ENCODE assay signal across 8 cellular contexts in genomic region chr2:55048514-55048924, GRCh38. TPM values are rescaled to one million over a fixed set of nuclear protein-coding genes. Genes with fewer than 3 reads are reported as not detected.
DNase-seq lines count a peak whose midpoint lies in the region; ATAC-seq and TF ChIP-seq lines count a peak whose summit lies in the region.

No MANE protein-coding gene starts in this region.

- no peaks in the 10 kb centered on the region for H3K27me3 ChIP-seq in CD8-positive, alpha-beta memory T cell (ENCODE audit: insufficient read depth, low read length, poor library complexity, severe bottlenecking)
- H3K27me3 ChIP-seq in HCT116 (ENCODE audit: insufficient read depth, low read length), result no peaks in the 10 kb centered on the region
- H3K27me3 ChIP-seq in SK-N-SH (ENCODE audit: insufficient read depth), result no peaks in the 10 kb centered on the region

- H3K9me3 Mint-ChIP-seq in CD8-positive, alpha-beta memory T cell, result no peaks in the 10 kb centered on the region
- H3K9me3 Mint-ChIP-seq in endothelial cell (ENCODE audit: unreplicated experiment) (no peaks in the 10 kb centered on the region), natural killer cell (no peaks in the 10 kb centered on the region)

- H3K4me1 ChIP-seq in CD8-positive, alpha-beta memory T cell (ENCODE audit: insufficient read depth, low read length), result peaks cover 48% of the 10 kb centered on the region
- H3K4me1 ChIP-seq in HCT116 (ENCODE audit: control insufficient read depth in 1 of 2, insufficient read depth in 2 of 2, low read length in 2 of 2) (peaks cover 33 to 67% of the 10 kb centered on the region in 2 experiments), SK-N-SH (ENCODE audit: control insufficient read depth in 1 of 2, insufficient read depth in 2 of 2, low read depth in 1 of 2, low read length in 1 of 2) (peaks cover 5 to 15% of the 10 kb centered on the region in 2 experiments; a peak in 3 of 4 replicates)

- CTCF ChIA-PET in CD8-positive, alpha-beta memory T cell (lab: Charles Lee), result interaction anchor here (0.6 to 2.7 kb wide), 7 partner anchors 8 to 149 kb away, joined by 3 to 9 read pairs (median 4); no protein-coding TSS in a partner anchor
- CTCF ChIA-PET in HCT116 (lab: Charles Lee) (interaction anchor here (0.9 to 1.6 kb wide), 9 partner anchors 8 to 149 kb away, joined by 3 to 7 read pairs (median 5); no protein-coding TSS in a partner anchor), SK-N-SH (lab: Yijun Ruan, JAX) (interaction anchor here (0.7 to 3.7 kb wide), 40 partner anchors 8 to 447 kb away, joined by 3 to 60 read pairs (median 4); partner anchors contain the start of gene EML6)

- peaks cover 0 to 3% of the 10 kb centered on the region in 2 donors for H3K27me3 Mint-ChIP-seq in CD8-positive, alpha-beta memory T cell
- H3K27me3 Mint-ChIP-seq in endothelial cell (ENCODE audit: unreplicated experiment) (peaks cover 11% of the 10 kb centered on the region), natural killer cell (ENCODE audit: low read depth in 2 of 2) (no peaks in the 10 kb centered on the region)

- H3K9me2 ChIP-seq in HCT116 (ENCODE audit: insufficient read depth) (no peaks in the 10 kb centered on the region), SK-N-SH (no peaks in the 10 kb centered on the region)

- H3K4me1 Mint-ChIP-seq in CD8-positive, alpha-beta memory T cell, result peaks cover 61 to 80% (median 71%) of the 10 kb centered on the region in 3 donors
- H3K4me1 Mint-ChIP-seq in endothelial cell (ENCODE audit: unreplicated experiment) (peaks cover 42% of the 10 kb centered on the region), natural killer cell (peaks cover 65% of the 10 kb centered on the region in 2 donors)

- peaks cover 35% of the 10 kb centered on the region for H3F3A ChIP-seq in SK-N-SH (replicated peaks; ENCODE audit: insufficient read depth)

- H3K4me3 ChIP-seq in CD8-positive, alpha-beta memory T cell (ENCODE audit: low read length), result peak overlapping the region; percentile 94
- H3K4me3 ChIP-seq in HCT116 (replicated peaks in 1 of 2; ENCODE audit: low read depth in 1 of 2, low read length in 2 of 2) (peak overlapping the region; percentile 90 to 93), SK-N-SH (ENCODE audit: low read depth in 2 of 2, low read length in 1 of 2) (peak overlapping the region; percentile 95 to 99)

- intact Hi-C loops in HCT116 (cut with micrococcal nuclease) (no loop called here), natural killer cell (cut with micrococcal nuclease) (no loop called here)

- no peak for TF ChIP-seq RAD21 in HCT116 (IDR thresholded peaks at IDR 0.05; ENCODE audit: low read depth)
- peak; percentile 21; the same call in 1 of the 2 replicates for TF ChIP-seq RAD21 in SK-N-SH (IDR thresholded peaks at IDR 0.05; ENCODE audit: low read length)

- TF ChIP-seq EP300 in SK-N-SH (IDR thresholded peaks at IDR 0.05; ENCODE audit: borderline replicate concordance in 1 of 2, low read depth in 1 of 2, low read length in 1 of 2), result no peak

- POLR2A ChIA-PET in CD8-positive, alpha-beta memory T cell (lab: Charles Lee), result interaction anchor here (1.0 kb wide), 1 partner anchor 12 kb away, joined by 3 read pairs; no protein-coding TSS in a partner anchor
- POLR2A ChIA-PET in HCT116 (lab: Charles Lee) (interaction anchor here (0.7 to 3.6 kb wide), 11 partner anchors 9 to 149 kb away, joined by 3 to 38 read pairs (median 3); no protein-coding TSS in a partner anchor), SK-N-SH (lab: Yijun Ruan, JAX) (interaction anchor here (1.0 to 2.6 kb wide), 5 partner anchors 115 to 490 kb away, joined by 3 to 10 read pairs (median 5); partner anchors contain the start of genes CCDC88A, CLHC1 and RPS27A)

- no peak overlapping the region for H2AFZ ChIP-seq in HCT116 (ENCODE audit: low read depth, low read length, poor library complexity, severe bottlenecking)
- no peak overlapping the region for H2AFZ ChIP-seq in SK-N-SH (ENCODE audit: low read depth)

- no peak for ATAC-seq in HCT116
- no peak for ATAC-seq in natural killer cell
- ATAC-seq in HG02852 (IDR thresholded peaks at IDR 0.05; ENCODE audit: unreplicated experiment), result no peak
- ATAC-seq in HG03135 (IDR thresholded peaks at IDR 0.05; ENCODE audit: unreplicated experiment), result no peak

- H3K79me2 ChIP-seq in HCT116 (ENCODE audit: insufficient read depth, low read length) (peaks cover 74% of the 10 kb centered on the region), SK-N-SH (ENCODE audit: insufficient read depth) (peaks cover 84% of the 10 kb centered on the region)

- H4K20me1 ChIP-seq in HCT116 (ENCODE audit: insufficient read depth) (peaks cover 33% of the 10 kb centered on the region), SK-N-SH (ENCODE audit: insufficient read depth) (peaks cover 58% of the 10 kb centered on the region)

- peak overlapping the region; percentile 82 for H3K4me2 ChIP-seq in HCT116 (ENCODE audit: low read length)
- peak overlapping the region; percentile 94 for H3K4me2 ChIP-seq in SK-N-SH

- peak overlapping the region; percentile 94 to 99 (median 97) for H3K4me3 Mint-ChIP-seq in CD8-positive, alpha-beta memory T cell
- H3K4me3 Mint-ChIP-seq in endothelial cell (ENCODE audit: unreplicated experiment) (peak overlapping the region; percentile 100), natural killer cell (peak overlapping the region; percentile 94)

- under 1% methylated on average over 11 of the region's 11 CpGs for WGBS in SK-N-SH (ENCODE audit: low lambda C conversion rate)

- RAD21 ChIA-PET in HCT116 (lab: Charles Lee; ENCODE audit: low non-redundant PET in 1 of 2, low total read pairs in 2 of 2, uncharacterized antibody in 2 of 2, unreplicated experiment in 2 of 2), result interaction anchor here in 1 of 2 experiments (1.3 to 1.9 kb wide), 2 partner anchors 118 to 149 kb away, joined by 4 to 5 read pairs; no protein-coding TSS in a partner anchor

- no peak for DNase-seq in CD8-positive, alpha-beta memory T cell
- peak; percentile 27 for DNase-seq in HCT116 (ENCODE audit: low read depth, low spot score)
- peak; percentile 21 for DNase-seq in SK-N-SH
- no peak for DNase-seq in endothelial cell (ENCODE audit: low spot score)
- DNase-seq in natural killer cell, result no peak
- DNase-seq in activated CD4-positive, CD25-positive, alpha-beta regulatory T cell treated with anti-CD3 and anti-CD28 coated beads, Interleukin-2, amount 50 U/mL, for 72 hours, result no peak

- no peak for TF ChIP-seq POLR2A in HCT116 (IDR thresholded peaks at IDR 0.05; ENCODE audit: borderline replicate concordance, extremely low read depth, insufficient read depth, insufficient read length)

- H3K9ac ChIP-seq in HCT116 (ENCODE audit: low read length) (peak overlapping the region; percentile 97), SK-N-SH (peak overlapping the region; percentile 99)

- peaks cover 0 to 18% (median 0%) of the 10 kb centered on the region in 3 donors for H3K36me3 Mint-ChIP-seq in CD8-positive, alpha-beta memory T cell
- H3K36me3 Mint-ChIP-seq in endothelial cell (ENCODE audit: low read depth, unreplicated experiment), result peaks cover 4% of the 10 kb centered on the region
- H3K36me3 Mint-ChIP-seq in natural killer cell, result no peaks in the 10 kb centered on the region

- TSS peak; percentile 40 for BruUV-seq in HCT116 (replicated peaks; lab: Mats Ljungman, UMichigan)

- peak overlapping the region; percentile 93 for H3K27ac ChIP-seq in CD8-positive, alpha-beta memory T cell (ENCODE audit: low read depth, low read length)
- H3K27ac ChIP-seq in HCT116 (ENCODE audit: low read depth, low read length) (peak overlapping the region; percentile 90), SK-N-SH (ENCODE audit: low read depth in 2 of 2, low read length in 1 of 2) (peak overlapping the region; percentile 98 to 100)

- peak overlapping the region; percentile 77 to 98 (median 90) for H3K27ac Mint-ChIP-seq in CD8-positive, alpha-beta memory T cell
- peak overlapping the region; percentile 94 for H3K27ac Mint-ChIP-seq in endothelial cell (ENCODE audit: unreplicated experiment)
- H3K27ac Mint-ChIP-seq in natural killer cell, result peak overlapping the region; percentile 93 to 99

- no peaks in the 10 kb centered on the region for H3K36me3 ChIP-seq in CD8-positive, alpha-beta memory T cell (ENCODE audit: insufficient read depth, low read length)
- H3K36me3 ChIP-seq in HCT116 (ENCODE audit: control insufficient read depth in 1 of 2, insufficient read depth in 2 of 2, low read length in 2 of 2), result peaks cover 0 to 10% of the 10 kb centered on the region in 2 experiments; a peak in 1 of 4 replicates
- peaks cover 18 to 21% of the 10 kb centered on the region in 2 experiments for H3K36me3 ChIP-seq in SK-N-SH (replicated peaks in 1 of 2; ENCODE audit: control insufficient read depth in 1 of 2, insufficient read depth in 2 of 2, low read length in 1 of 2)

- TF ChIP-seq CTCF in HCT116 (IDR thresholded peaks at IDR 0.05 in 2 of 3, conservative IDR thresholded peaks at IDR 0.05 in 1 of 3; ENCODE audit: borderline replicate concordance in 1 of 3, insufficient read depth in 1 of 3, low read depth in 2 of 3, low read length in 2 of 3), result no peak
- TF ChIP-seq CTCF in SK-N-SH (IDR thresholded peaks at IDR 0.05), result no peak
- TF ChIP-seq CTCF in endothelial cell (IDR thresholded peaks at IDR 0.05; ENCODE audit: unreplicated experiment), result no peak
- no peak for TF ChIP-seq CTCF in natural killer cell (IDR thresholded peaks at IDR 0.05)

- H3K9me3 ChIP-seq in CD8-positive, alpha-beta memory T cell (ENCODE audit: low read length), result no peaks in the 10 kb centered on the region
- H3K9me3 ChIP-seq in HCT116 (ENCODE audit: control insufficient read depth in 1 of 2, insufficient read depth in 1 of 2, low read depth in 1 of 2, low read length in 2 of 2), result no peaks in the 10 kb centered on the region
- H3K9me3 ChIP-seq in SK-N-SH, result no peaks in the 10 kb centered on the region

TF ChIP-seq in HCT116, 20 proteins besides CTCF, POLR2A, EP300 and RAD21 (continues in another document):
- no peak for TF ChIP-seq ZFX (IDR thresholded peaks at IDR 0.05)
- TF ChIP-seq MAX (IDR thresholded peaks at IDR 0.05), result 0 out of 2 replicates have a peak, but pooled peaks have one; percentile 25

RNA-seq across cellular contexts. Expression of gene RTN4, which starts 1.7 kb away (rescaled TPM):
- 100 to 1,000 TPM; 105 to 110 TPM for total RNA-seq in CD8-positive, alpha-beta memory T cell
- 100 TPM for polyA plus RNA-seq in CD8-positive, alpha-beta memory T cell
- total RNA-seq in HCT116 (2021; ENCODE audit: unreplicated experiment) (221 TPM), endothelial cell (ENCODE audit: unreplicated experiment) (264 TPM), natural killer cell (100 to 1,000 TPM; 100 to 117 (median 109) TPM)
- 156 and 174 TPM in 2 replicates for polyA plus RNA-seq in HCT116 (2012)
- 225 and 315 TPM in 2 replicates for polyA plus RNA-seq in SK-N-SH (2012; rRNA removed)
- polyA plus RNA-seq in SK-N-SH (2012; cell fraction: cytosol; rRNA removed), result 554 and 729 TPM in 2 replicates
- 502 and 652 TPM in 2 replicates for polyA plus RNA-seq in SK-N-SH (2012; cell fraction: nucleus; rRNA removed)

Comparison
In these comparisons a context has a peak if more than half of its experiments do, and no peak if none do; other contexts are left out.
1. DNase-seq: peak in HCT116 (single experiment) and SK-N-SH (single experiment); none in CD8-positive, alpha-beta memory T cell (0 of 5), endothelial cell (single experiment), natural killer cell (single experiment) and activated CD4-positive, CD25-positive, alpha-beta regulatory T cell treated with anti-CD3 and anti-CD28 coated beads, Interleukin-2, amount 50 U/mL, for 72 hours (single experiment).
2. Peak in every context shown above with its lines, with median percentiles within 50 percentile points of each other: H3K27ac ChIP-seq, H3K4me3 ChIP-seq, H3K27ac Mint-ChIP-seq and H3K4me3 Mint-ChIP-seq.